2 cellular contexts compared by ENCODE assay signal in the genomic region with DNA sequence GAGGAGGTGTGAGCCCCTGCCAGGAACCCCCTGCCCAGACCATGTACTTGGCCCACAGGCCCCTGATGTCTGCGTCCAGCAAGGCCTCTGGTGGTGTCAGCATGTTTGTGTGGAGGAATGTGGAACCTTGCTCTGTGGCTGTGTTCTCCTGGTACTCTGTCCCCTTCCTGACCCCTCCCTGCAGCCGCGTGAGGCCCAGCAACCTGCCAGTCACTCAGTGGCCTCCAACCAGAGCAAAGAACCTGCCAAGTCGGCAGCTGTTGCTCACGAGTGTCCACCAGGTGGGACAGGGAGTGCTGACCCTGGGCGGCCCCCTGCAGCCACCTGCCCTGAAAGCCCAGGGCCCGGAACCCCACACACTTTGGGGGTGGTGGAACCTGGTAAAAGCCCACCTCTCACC.
TF ChIP-seq lines count a peak whose summit lies in the region.

No MANE protein-coding gene starts in this region.

TF ChIP-seq in K562, 482 proteins besides CTCF, POLR2A, EP300 and RAD21:
- TF ChIP-seq, protein P1, sequence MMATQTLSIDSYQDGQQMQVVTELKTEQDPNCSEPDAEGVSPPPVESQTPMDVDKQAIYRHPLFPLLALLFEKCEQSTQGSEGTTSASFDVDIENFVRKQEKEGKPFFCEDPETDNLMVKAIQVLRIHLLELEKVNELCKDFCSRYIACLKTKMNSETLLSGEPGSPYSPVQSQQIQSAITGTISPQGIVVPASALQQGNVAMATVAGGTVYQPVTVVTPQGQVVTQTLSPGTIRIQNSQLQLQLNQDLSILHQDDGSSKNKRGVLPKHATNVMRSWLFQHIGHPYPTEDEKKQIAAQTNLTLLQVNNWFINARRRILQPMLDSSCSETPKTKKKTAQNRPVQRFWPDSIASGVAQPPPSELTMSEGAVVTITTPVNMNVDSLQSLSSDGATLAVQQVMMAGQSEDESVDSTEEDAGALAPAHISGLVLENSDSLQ (IDR thresholded peaks at IDR 0.05): peak; percentile 73

TF ChIP-seq in HepG2, 621 proteins besides CTCF, POLR2A, EP300 and RAD21:
- peak; percentile 68 for TF ChIP-seq SP2 (CRISPR knock-in tag; IDR thresholded peaks at IDR 0.05)
- TF ChIP-seq, protein P2, sequence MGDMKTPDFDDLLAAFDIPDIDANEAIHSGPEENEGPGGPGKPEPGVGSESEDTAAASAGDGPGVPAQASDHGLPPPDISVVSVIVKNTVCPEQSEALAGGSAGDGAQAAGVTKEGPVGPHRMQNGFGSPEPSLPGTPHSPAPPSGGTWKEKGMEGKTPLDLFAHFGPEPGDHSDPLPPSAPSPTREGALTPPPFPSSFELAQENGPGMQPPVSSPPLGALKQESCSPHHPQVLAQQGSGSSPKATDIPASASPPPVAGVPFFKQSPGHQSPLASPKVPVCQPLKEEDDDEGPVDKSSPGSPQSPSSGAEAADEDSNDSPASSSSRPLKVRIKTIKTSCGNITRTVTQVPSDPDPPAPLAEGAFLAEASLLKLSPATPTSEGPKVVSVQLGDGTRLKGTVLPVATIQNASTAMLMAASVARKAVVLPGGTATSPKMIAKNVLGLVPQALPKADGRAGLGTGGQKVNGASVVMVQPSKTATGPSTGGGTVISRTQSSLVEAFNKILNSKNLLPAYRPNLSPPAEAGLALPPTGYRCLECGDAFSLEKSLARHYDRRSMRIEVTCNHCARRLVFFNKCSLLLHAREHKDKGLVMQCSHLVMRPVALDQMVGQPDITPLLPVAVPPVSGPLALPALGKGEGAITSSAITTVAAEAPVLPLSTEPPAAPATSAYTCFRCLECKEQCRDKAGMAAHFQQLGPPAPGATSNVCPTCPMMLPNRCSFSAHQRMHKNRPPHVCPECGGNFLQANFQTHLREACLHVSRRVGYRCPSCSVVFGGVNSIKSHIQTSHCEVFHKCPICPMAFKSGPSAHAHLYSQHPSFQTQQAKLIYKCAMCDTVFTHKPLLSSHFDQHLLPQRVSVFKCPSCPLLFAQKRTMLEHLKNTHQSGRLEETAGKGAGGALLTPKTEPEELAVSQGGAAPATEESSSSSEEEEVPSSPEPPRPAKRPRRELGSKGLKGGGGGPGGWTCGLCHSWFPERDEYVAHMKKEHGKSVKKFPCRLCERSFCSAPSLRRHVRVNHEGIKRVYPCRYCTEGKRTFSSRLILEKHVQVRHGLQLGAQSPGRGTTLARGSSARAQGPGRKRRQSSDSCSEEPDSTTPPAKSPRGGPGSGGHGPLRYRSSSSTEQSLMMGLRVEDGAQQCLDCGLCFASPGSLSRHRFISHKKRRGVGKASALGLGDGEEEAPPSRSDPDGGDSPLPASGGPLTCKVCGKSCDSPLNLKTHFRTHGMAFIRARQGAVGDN (CRISPR knock-in tag; IDR thresholded peaks at IDR 0.05): peak; percentile 8; the same call in 1 of the 2 replicates
- peak; percentile 60 for TF ChIP-seq NFYB (CRISPR knock-in tag; IDR thresholded peaks at IDR 0.05)
- peak; percentile 13; the same call in 1 of the 2 replicates for TF ChIP-seq HNF4A (CRISPR knock-in tag; IDR thresholded peaks at IDR 0.05)
- TF ChIP-seq, protein P3, sequence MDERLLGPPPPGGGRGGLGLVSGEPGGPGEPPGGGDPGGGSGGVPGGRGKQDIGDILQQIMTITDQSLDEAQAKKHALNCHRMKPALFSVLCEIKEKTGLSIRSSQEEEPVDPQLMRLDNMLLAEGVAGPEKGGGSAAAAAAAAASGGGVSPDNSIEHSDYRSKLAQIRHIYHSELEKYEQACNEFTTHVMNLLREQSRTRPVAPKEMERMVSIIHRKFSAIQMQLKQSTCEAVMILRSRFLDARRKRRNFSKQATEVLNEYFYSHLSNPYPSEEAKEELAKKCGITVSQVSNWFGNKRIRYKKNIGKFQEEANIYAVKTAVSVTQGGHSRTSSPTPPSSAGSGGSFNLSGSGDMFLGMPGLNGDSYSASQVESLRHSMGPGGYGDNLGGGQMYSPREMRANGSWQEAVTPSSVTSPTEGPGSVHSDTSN (CRISPR knock-in tag; IDR thresholded peaks at IDR 0.05): peak; percentile 70
- TF ChIP-seq RARA (CRISPR knock-in tag; IDR thresholded peaks at IDR 0.05): 0 out of 2 replicates have a peak, but pooled peaks have one; percentile 40
- TF ChIP-seq NFYC (CRISPR knock-in tag; IDR thresholded peaks at IDR 0.05): peak; percentile 62
